10 cellular contexts compared by ENCODE assay signal in the genomic region with DNA sequence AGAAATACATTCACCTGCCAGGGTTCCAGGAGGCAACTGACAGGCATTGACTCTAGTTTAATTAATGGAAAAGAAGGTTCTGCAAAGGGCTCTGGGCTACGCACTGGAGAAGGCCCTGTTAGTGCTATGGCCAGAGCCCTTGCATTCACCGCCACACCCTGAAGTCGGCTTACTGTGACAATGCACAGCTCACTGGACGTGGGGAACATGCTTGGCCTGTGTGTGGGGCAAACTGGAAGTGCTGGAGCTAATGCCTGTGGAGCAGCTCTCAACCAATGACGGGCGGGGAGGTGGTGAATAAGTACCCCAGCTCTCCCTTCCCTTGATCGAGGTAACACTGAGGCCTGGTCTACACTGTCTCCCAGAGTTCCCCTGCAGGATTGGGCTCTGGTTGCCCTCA.
"Had no signal": no experiment of that assay in that cellular context is flagged by ENCODE, and none has a peak within 500 bp of the region (broad histone marks: within the 10 kb centered on the region; RNA-seq: fewer than 3 reads in every experiment).

No MANE protein-coding gene starts in this region.

- H3K27ac Mint-ChIP-seq: HFFc6 had no signal

- H3K4me1 ChIP-seq: HAP-1 had no signal

- DNase-seq: GM23248, GOT3, H7, HFFc6, IMR-90, KG1 had no signal

- H3K9me3 ChIP-seq: HAP-1 had no signal

- H3K27ac ChIP-seq: GM23248, HL-60 had no signal

- H3K4me3 Mint-ChIP-seq: HFFc6 had no signal

- H3K4me3 ChIP-seq: GM23248, HAP-1, K562 had no signal

- ATAC-seq: HCT116, K562 had no signal

- H3K9me3 Mint-ChIP-seq: HFFc6 had no signal
